25 cellular contexts compared by ENCODE assay signal in the genomic region with DNA sequence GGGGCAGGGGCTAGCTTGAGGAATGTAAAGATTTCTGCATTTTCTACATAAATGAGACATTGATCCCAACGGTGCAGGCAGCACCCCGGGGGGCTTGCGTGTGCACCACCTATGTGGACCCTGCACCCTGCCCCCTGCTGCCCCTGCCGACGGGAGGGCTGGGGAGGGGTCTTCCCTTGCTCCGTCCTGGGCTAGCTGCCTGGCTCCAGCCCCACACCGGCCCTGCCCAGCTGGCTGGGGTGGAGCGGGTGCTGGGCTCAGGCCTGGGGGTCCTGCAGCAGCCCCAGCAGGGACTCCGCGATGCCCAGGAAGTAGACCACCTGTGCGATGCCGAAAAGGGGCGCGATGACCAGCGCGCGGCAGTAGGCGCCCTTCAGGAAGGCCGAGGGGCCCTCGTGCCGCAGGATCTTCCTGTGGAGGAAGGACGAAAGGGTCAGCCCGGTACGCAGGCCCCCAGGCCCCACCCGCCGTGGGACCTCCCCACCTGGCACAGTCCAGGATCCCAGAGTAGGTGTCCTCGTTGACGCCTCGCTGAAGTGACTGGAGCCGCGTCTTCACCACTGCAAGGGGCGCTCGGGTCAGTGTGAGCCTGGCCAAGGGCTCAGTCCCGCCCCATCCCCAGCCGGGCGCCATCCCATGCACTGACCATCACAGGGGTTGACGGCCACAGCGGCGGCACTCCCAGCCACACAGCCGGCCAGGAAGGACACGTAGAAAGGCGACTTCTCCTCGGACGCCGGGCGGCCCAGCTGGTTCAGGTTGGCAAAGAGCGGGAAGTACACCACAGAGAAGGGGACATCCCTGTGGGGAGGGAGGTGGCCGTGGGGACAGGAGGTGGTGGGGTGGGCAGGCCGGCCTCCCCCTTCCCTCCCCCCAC. TPM values are rescaled to one million over a fixed set of nuclear protein-coding genes. Genes with fewer than 3 reads are reported as not detected.
"Had no signal": no experiment of that assay in that cellular context is flagged by ENCODE, and none has a peak within 500 bp of the region (broad histone marks: within the 10 kb centered on the region; RNA-seq: fewer than 3 reads in every experiment).

No MANE protein-coding gene starts in this region.

- H3K9me3 Mint-ChIP-seq: activated CD4-positive, alpha-beta memory T cell treated with anti-CD3 and anti-CD28 coated beads for 36 hours; activated CD4-positive, alpha-beta T cell treated with anti-CD3 and anti-CD28 coated beads, Interleukin-2, amount 10 ng/mL, durations not matched to agents 7 days and 5 days; activated naive CD4-positive, alpha-beta T cell treated with anti-CD3 and anti-CD28 coated beads, Interleukin-2, amount 10 ng/mL, durations not matched to agents 7 days and 5 days; activated naive CD8-positive, alpha-beta T cell treated with anti-CD3 and anti-CD28 coated beads for 36 hours; activated T-cell treated with anti-CD3 and anti-CD28 coated beads, Interleukin-2, amount 50 U/mL, for 72 hours; activated T-helper 2 cell treated with anti-CD3 and anti-CD28 coated beads, Interferon-gamma antibody, Interleukin-2, Interleukin-4, amounts not matched to agents 10 μg/mL and 5 μg/mL and 100 μg/mL, durations not matched to agents 14 hours and 24 hours and 36 hours; T-cell had no signal

- H3K27ac ChIP-seq: brain microvascular endothelial cell, KMS-11, SK-N-MC, VCaP had no signal

- H3K9me3 ChIP-seq: MG63 had no signal

- H3K27ac Mint-ChIP-seq: activated CD4-positive, alpha-beta memory T cell treated with anti-CD3 and anti-CD28 coated beads for 36 hours; activated CD4-positive, alpha-beta T cell treated with anti-CD3 and anti-CD28 coated beads, Interleukin-2, amount 10 ng/mL, durations not matched to agents 7 days and 5 days; activated naive CD8-positive, alpha-beta T cell treated with anti-CD3 and anti-CD28 coated beads for 36 hours; activated T-cell treated with anti-CD3 and anti-CD28 coated beads, Interleukin-2, amount 50 U/mL, for 72 hours; activated T-helper 2 cell treated with anti-CD3 and anti-CD28 coated beads, Interferon-gamma antibody, Interleukin-2, Interleukin-4, amounts not matched to agents 10 μg/mL and 5 μg/mL and 100 μg/mL, durations not matched to agents 14 hours and 24 hours and 36 hours; T-cell had no signal

- H3K27me3 ChIP-seq: brain microvascular endothelial cell, MG63 had no signal

- H3K4me3 Mint-ChIP-seq: activated CD4-positive, alpha-beta memory T cell treated with anti-CD3 and anti-CD28 coated beads for 36 hours; activated CD4-positive, alpha-beta T cell treated with anti-CD3 and anti-CD28 coated beads, Interleukin-2, amount 10 ng/mL, durations not matched to agents 7 days and 5 days; activated naive CD4-positive, alpha-beta T cell treated with anti-CD3 and anti-CD28 coated beads, Interleukin-2, amount 10 ng/mL, durations not matched to agents 7 days and 5 days; activated naive CD8-positive, alpha-beta T cell treated with anti-CD3 and anti-CD28 coated beads for 36 hours; activated T-cell treated with anti-CD3 and anti-CD28 coated beads, Interleukin-2, amount 50 U/mL, for 72 hours; T-cell had no signal

- H3K4me3 ChIP-seq: MG63, SK-N-MC had no signal

- ATAC-seq: activated T-cell treated with anti-CD3 and anti-CD28 coated beads, Interleukin-2, amount 50 U/mL, for 72 hours; PC-3; T-cell had no signal

- DNase-seq: activated CD4-positive, alpha-beta memory T cell treated with anti-CD3 and anti-CD28 coated beads for 36 hours; activated CD4-positive, alpha-beta T cell treated with anti-CD3 and anti-CD28 coated beads, Interleukin-2, amount 10 ng/mL, durations not matched to agents 7 days and 5 days; activated CD4-positive, CD25-positive, alpha-beta regulatory T cell; activated CD8-positive, alpha-beta memory T cell treated with anti-CD3 and anti-CD28 coated beads for 24 hours; activated gamma-delta T cell treated with Interleukin-2 at 50 U/mL for 16 hours; activated naive CD4-positive, alpha-beta T cell treated with anti-CD3 and anti-CD28 coated beads, Interleukin-2, amount 10 ng/mL, durations not matched to agents 7 days and 5 days; activated naive CD8-positive, alpha-beta T cell treated with anti-CD3 and anti-CD28 coated beads for 36 hours; activated T-cell treated with anti-CD3 and anti-CD28 coated beads, Interleukin-2, amount 50 U/mL, for 72 hours; brain microvascular endothelial cell; MG63; MV-4-11; NCI-H1092 treated with DMSO at 0.1 percent for 48 hours; NCI-H1436; NCI-H1694 treated with DMSO at 0.1 percent for 48 hours; NCI-H2081 treated with DMSO at 0.1 percent for 48 hours; NCI-H446; NCI-H524; PC-3; T-cell; T-helper 2 cell; T1000 had no signal

- H3K27me3 Mint-ChIP-seq: activated CD4-positive, alpha-beta memory T cell treated with anti-CD3 and anti-CD28 coated beads for 36 hours; activated CD4-positive, alpha-beta T cell treated with anti-CD3 and anti-CD28 coated beads, Interleukin-2, amount 10 ng/mL, durations not matched to agents 7 days and 5 days; activated naive CD8-positive, alpha-beta T cell treated with anti-CD3 and anti-CD28 coated beads for 36 hours had no signal

RNA-seq across cellular contexts. Expression of a gene that starts 2.0 kb away (rescaled TPM):
- total RNA-seq: PC-3 had no signal
